16 cellular contexts compared by ENCODE assay signal in genomic region chr18:36600548-36600947, GRCh38.
DNase-seq lines count a peak whose midpoint lies in the region; ATAC-seq and TF ChIP-seq lines count a peak whose summit lies in the region.
"Had no signal": no experiment of that assay in that cellular context is flagged by ENCODE, and none has a peak within 500 bp of the region (broad histone marks: within the 10 kb centered on the region; RNA-seq: fewer than 3 reads in every experiment).

No MANE protein-coding gene starts in this region.

- H3K9ac ChIP-seq in endodermal cell (ENCODE audit: extremely low read depth, low read length, poor library complexity, severe bottlenecking), result no peak overlapping the region

- H3K36me3 ChIP-seq in endodermal cell (ENCODE audit: control insufficient read depth, insufficient read depth, low read length) (no peaks in the 10 kb centered on the region), thoracic aorta (no peaks in the 10 kb centered on the region), lower lobe of right lung (no peaks in the 10 kb centered on the region)

- no peaks in the 10 kb centered on the region for H3K27me3 Mint-ChIP-seq in endodermal cell (ENCODE audit: insufficient read depth)
- H3K27me3 Mint-ChIP-seq: B cell had no signal

- TF ChIP-seq CTCF in endodermal cell (conservative IDR thresholded peaks at IDR 0.05), result no peak
- TF ChIP-seq CTCF in thoracic aorta (IDR thresholded peaks at IDR 0.05), result no peak
- no peak for TF ChIP-seq CTCF in lower lobe of right lung (IDR thresholded peaks at IDR 0.05)

- ATAC-seq in thoracic aorta (ENCODE audit: insufficient number of reproducible peaks, low FRiP score, low read depth), result no peak
- ATAC-seq in lower lobe of right lung, result no peak
- ATAC-seq: CD8-positive, alpha-beta T cell; HepG2 had no signal

- H3K4me3 Mint-ChIP-seq in endodermal cell, result no peak overlapping the region
- H3K4me3 Mint-ChIP-seq: B cell; CD14-positive monocyte; CD8-positive, alpha-beta T cell; H9 had no signal

- WGBS in endodermal cell (ENCODE audit: insufficient coverage in 1 of 2, insufficient read length in 1 of 2), 2 experiments, result 93 to 100% methylated on average over 2 to 3 of the region's 3 CpGs

- H3K4me3 ChIP-seq in endodermal cell (ENCODE audit: low read length) (no peak overlapping the region), thoracic aorta (no peak overlapping the region), lower lobe of right lung (no peak overlapping the region)

- H3K27ac ChIP-seq in endodermal cell (ENCODE audit: low read depth, low read length) (no peak overlapping the region), thoracic aorta (peak overlapping the region; percentile 21 to 48), lower lobe of right lung (no peak overlapping the region)

- intact Hi-C loops in lower lobe of right lung (cut with DNase I), result no loop called here

- H3K4me1 Mint-ChIP-seq in endodermal cell, result peaks cover 4% of the 10 kb centered on the region
- H3K4me1 Mint-ChIP-seq: B cell, CD14-positive monocyte had no signal

- peaks cover 4% of the 10 kb centered on the region for H3K36me3 Mint-ChIP-seq in endodermal cell (ENCODE audit: low read depth)
- H3K36me3 Mint-ChIP-seq: CD14-positive monocyte; CD8-positive, alpha-beta T cell had no signal

- H3K27me3 ChIP-seq in endodermal cell (ENCODE audit: control insufficient read depth, insufficient read depth, low read length, poor library complexity, severe bottlenecking), result no peaks in the 10 kb centered on the region
- no peaks in the 10 kb centered on the region for H3K27me3 ChIP-seq in thoracic aorta (replicated peaks; ENCODE audit: insufficient read depth)
- no peaks in the 10 kb centered on the region for H3K27me3 ChIP-seq in lower lobe of right lung (ENCODE audit: low read depth)

- no peaks in the 10 kb centered on the region for H3K4me1 ChIP-seq in endodermal cell (ENCODE audit: control insufficient read depth, insufficient read depth, low read length)
- H3K4me1 ChIP-seq in thoracic aorta (ENCODE audit: control insufficient read depth in 1 of 2, low read depth in 2 of 2), result peaks cover 6 to 18% of the 10 kb centered on the region in 2 donors
- H3K4me1 ChIP-seq in lower lobe of right lung, result no peaks in the 10 kb centered on the region

- DNase-seq in D341Med (ENCODE audit: low spot score), result peak; percentile 59
- DNase-seq in NCI-H524 treated with DMSO at 0.1 percent for 48 hours (lab: John Stamatoyannopoulos, UW), result peak; percentile 28
- peak; percentile 4 for DNase-seq in endodermal cell
- no peak for DNase-seq in thoracic aorta (ENCODE audit: low spot score)
- DNase-seq in activated CD8-positive, alpha-beta memory T cell treated with anti-CD3 and anti-CD28 coated beads, Interleukin-2, amount 50 U/mL, for 4 hours, result no peak
- DNase-seq in lower lobe of right lung, result no peak
- no peak for DNase-seq in activated gamma-delta T cell treated with Interleukin-2 at 50 U/mL for 16 hours
- DNase-seq: CD8-positive, alpha-beta T cell; COR-L47; DMS53; GF-D8; GOT3; H9 had no signal

- H3K9me3 ChIP-seq in endodermal cell (ENCODE audit: control insufficient read depth, low read length) (peaks cover 26% of the 10 kb centered on the region), thoracic aorta (no peaks in the 10 kb centered on the region), lower lobe of right lung (no peaks in the 10 kb centered on the region)

- H3K9me3 Mint-ChIP-seq in endodermal cell, result peaks cover 21% of the 10 kb centered on the region
- H3K9me3 Mint-ChIP-seq: CD8-positive, alpha-beta T cell had no signal

- no peak overlapping the region for H3K27ac Mint-ChIP-seq in endodermal cell
- H3K27ac Mint-ChIP-seq: B cell; CD14-positive monocyte; CD8-positive, alpha-beta T cell had no signal

Comparison
In these comparisons a context has a peak if more than half of its experiments do, and no peak if none do; other contexts are left out.
1. DNase-seq: peak in D341Med (single experiment), NCI-H524 treated with DMSO at 0.1 percent for 48 hours (single experiment) and endodermal cell (single experiment); none in thoracic aorta (single experiment), activated CD8-positive, alpha-beta memory T cell treated with anti-CD3 and anti-CD28 coated beads, Interleukin-2, amount 50 U/mL, for 4 hours (single experiment), lower lobe of right lung (single experiment) and activated gamma-delta T cell treated with Interleukin-2 at 50 U/mL for 16 hours (single experiment).
2. H3K27ac ChIP-seq: peak in thoracic aorta (2 of 2); none in endodermal cell (single experiment) and lower lobe of right lung (single experiment).